In genomic region chr7:144194453-144194852, GRCh38 we compare ENCODE assay signal across 15 cellular contexts. TPM values are rescaled to one million over a fixed set of nuclear protein-coding genes. Genes with fewer than 3 reads are reported as not detected.
DNase-seq lines count a peak whose midpoint lies in the region; ATAC-seq and TF ChIP-seq lines count a peak whose summit lies in the region.
"Not testable (repeated sequence)": the region's sequence is repeated elsewhere in the genome, so short reads cannot be mapped to it uniquely, and the experiment has no call there.
"Had no signal": no experiment of that assay in that cellular context is flagged by ENCODE, and none has a peak within 500 bp of the region (broad histone marks: within the 10 kb centered on the region; RNA-seq: fewer than 3 reads in every experiment).

No MANE protein-coding gene starts in this region.

- H3K4me3 ChIP-seq in A673 (ENCODE audit: low read depth, low read length, poor library complexity, severe bottlenecking); PC-3 (ENCODE audit: low read length); mucosa of descending colon: not testable (repeated sequence)

- H3K4me3 Mint-ChIP-seq in Calu3 (ENCODE audit: low read depth, unreplicated experiment); MCF 10A (ENCODE audit: unreplicated experiment): not testable (repeated sequence)

- TF ChIP-seq CTCF in A673 (conservative IDR thresholded peaks at IDR 0.05; ENCODE audit: low read depth, low read length); Calu3 (IDR thresholded peaks at IDR 0.05; ENCODE audit: unreplicated experiment); PC-3 (conservative IDR thresholded peaks at IDR 0.05; ENCODE audit: low read depth, low read length); MCF 10A (IDR thresholded peaks at IDR 0.05; ENCODE audit: unreplicated experiment); foreskin keratinocyte (conservative IDR thresholded peaks at IDR 0.05); mucosa of descending colon (IDR thresholded peaks at IDR 0.05): not testable (repeated sequence)

- not testable (repeated sequence) for H3K9me3 ChIP-seq in A673 (ENCODE audit: low read depth, low read length, poor library complexity, severe bottlenecking); PC-3 (ENCODE audit: low read length); mucosa of descending colon

- not testable (repeated sequence) for ATAC-seq in PC-3
- ATAC-seq in foreskin keratinocyte: peak; percentile 13
- ATAC-seq in left colon: peak; percentile 74
- ATAC-seq in mucosa of descending colon: peak; percentile 66

- not testable (repeated sequence) for H3K9ac ChIP-seq in PC-3 (ENCODE audit: low read length)

- H3K27ac ChIP-seq in A673 (ENCODE audit: low read depth, low read length, poor library complexity, severe bottlenecking); PC-3 (ENCODE audit: low read length); foreskin keratinocyte: not testable (repeated sequence)

- H4K20me1 ChIP-seq in PC-3 (ENCODE audit: low read length): not testable (repeated sequence)

- H3K4me1 Mint-ChIP-seq in Calu3 (ENCODE audit: low read depth, unreplicated experiment); MCF 10A (ENCODE audit: insufficient read depth, unreplicated experiment): not testable (repeated sequence)

- CTCF ChIA-PET in A673 (lab: Charles Lee); Calu3 (lab: Charles Lee); PC-3 (lab: Charles Lee); MCF 10A (lab: Yijun Ruan, JAX): not testable (repeated sequence)

- POLR2A ChIA-PET in A673 (lab: Charles Lee; ENCODE audit: low non-redundant PET); PC-3 (lab: Charles Lee; ENCODE audit: unreplicated experiment); MCF 10A (lab: Yijun Ruan, JAX): not testable (repeated sequence)

- not testable (repeated sequence) for H3K79me2 ChIP-seq in PC-3 (ENCODE audit: low read length)

- H3F3A ChIP-seq in PC-3 (ENCODE audit: low read length, unreplicated experiment): not testable (repeated sequence)

- H2AFZ ChIP-seq in PC-3 (ENCODE audit: low read length): not testable (repeated sequence)

- H3K4me1 ChIP-seq in A673 (ENCODE audit: insufficient read depth, low read length, poor library complexity, severe bottlenecking); PC-3 (ENCODE audit: insufficient read depth, low read length); foreskin keratinocyte; mucosa of descending colon (ENCODE audit: low read depth): not testable (repeated sequence)

- H3K27me3 ChIP-seq in A673 (replicated peaks; ENCODE audit: insufficient read depth, low read depth, low read length, poor library complexity); PC-3 (ENCODE audit: low read length); foreskin keratinocyte: not testable (repeated sequence)

- not testable (repeated sequence) for H3K36me3 Mint-ChIP-seq in Calu3 (ENCODE audit: insufficient read depth, unreplicated experiment); MCF 10A (ENCODE audit: insufficient read depth, unreplicated experiment)

- intact Hi-C loops in A673 (cut with micrococcal nuclease; ENCODE audit: unreplicated experiment); Calu3 (cut with micrococcal nuclease; ENCODE audit: unreplicated experiment); PC-3 (cut with micrococcal nuclease); MCF 10A (cut with micrococcal nuclease); left colon (cut with DNase I, micrococcal nuclease); mucosa of descending colon (cut with DNase I, micrococcal nuclease): not testable (repeated sequence)

- H3K4me2 ChIP-seq in PC-3 (ENCODE audit: low read length): not testable (repeated sequence)

- not testable (repeated sequence) for H3K36me3 ChIP-seq in A673 (ENCODE audit: insufficient read depth, low read length, poor library complexity, severe bottlenecking); PC-3 (ENCODE audit: low read depth, low read length); mucosa of descending colon (ENCODE audit: low read depth)

- H3K27me3 Mint-ChIP-seq in Calu3 (ENCODE audit: unreplicated experiment); MCF 10A (ENCODE audit: insufficient read depth, unreplicated experiment): not testable (repeated sequence)

- H3K9me3 Mint-ChIP-seq in Calu3 (ENCODE audit: low read depth, unreplicated experiment); MCF 10A (ENCODE audit: unreplicated experiment): not testable (repeated sequence)

- not testable (repeated sequence) for H3K27ac Mint-ChIP-seq in Calu3 (ENCODE audit: unreplicated experiment); MCF 10A (ENCODE audit: low read depth, unreplicated experiment)

- DNase-seq in A673 (ENCODE audit: low spot score); Calu3; PC-3; MCF 10A (ENCODE audit: unreplicated experiment); foreskin keratinocyte; left colon; mucosa of descending colon: not testable (repeated sequence)

- H3K9me2 ChIP-seq in PC-3 (replicated peaks; ENCODE audit: low read length): not testable (repeated sequence)

- TSS peak; percentile 59 for BruUV-seq in A673 (replicated peaks; lab: Mats Ljungman, UMichigan)
- TSS peak; percentile 75 for BruUV-seq in Calu3 (replicated peaks; lab: Mats Ljungman, UMichigan)
- TSS peak; percentile 53 for BruUV-seq in PC-3 (replicated peaks; lab: Mats Ljungman, UMichigan)
- TSS peak; percentile 59 for BruUV-seq in MCF 10A (replicated peaks; lab: Mats Ljungman, UMichigan)

RNA-seq across cellular contexts. Expression of gene ARHGEF35, which starts 1.2 kb away (rescaled TPM):
- total RNA-seq in A673 (2021): 3.5 and 4.6 TPM in 2 replicates
- 11.8 and 13.7 TPM in 2 replicates for total RNA-seq in Calu3 (2022)
- 10.8 TPM in 2 replicates for total RNA-seq in PC-3 (2014; rRNA removed)
- total RNA-seq in MCF 10A (2022): 0.93 TPM in 1 of 2 replicates, not detected in the other
- total RNA-seq in foreskin keratinocyte: 13.7 and 29.0 TPM in 2 replicates
- 10.9 and 22.4 TPM in 2 replicates for polyA plus RNA-seq in foreskin keratinocyte
- 10 to 100 TPM; 39.9 to 62.4 TPM for total RNA-seq in left colon
- total RNA-seq in mucosa of descending colon: 10 to 100 TPM in 2 of 3 donors, under 1 TPM in 1; 0.51 to 62.2 (median 41.7) TPM
- total RNA-seq: A172, G401 had no signal

RNA-seq across cellular contexts. Expression of gene CTAGE4, which starts 11.2 kb away (rescaled TPM):
- total RNA-seq in A673 (2021): not detected in 2 replicates
- 20.0 and 20.7 TPM in 2 replicates for total RNA-seq in Calu3 (2022)
- 1.4 and 1.6 TPM in 2 replicates for total RNA-seq in PC-3 (2014; rRNA removed)
- 23.2 and 26.0 TPM in 2 replicates for total RNA-seq in MCF 10A (2022)
- 1.4 and 7.2 TPM in 2 replicates for total RNA-seq in foreskin keratinocyte
- 0.10 and 4.8 TPM in 2 replicates for polyA plus RNA-seq in foreskin keratinocyte
- total RNA-seq in left colon: 10 to 100 TPM in 1 of 2 donors, 1 to 10 TPM in 1; 5.1 to 15.2 TPM
- 1 to 10 TPM; 7.3 to 9.5 (median 8.6) TPM for total RNA-seq in mucosa of descending colon
- total RNA-seq: A172, Caco-2, G401 had no signal
- polyA plus RNA-seq: AG04450, CD14-positive monocyte had no signal

RNA-seq across cellular contexts. Expression of gene OR2A42, which starts 45.0 kb away (rescaled TPM):
- 0.21 and 0.37 TPM in 2 replicates for total RNA-seq in A673 (2021)
- total RNA-seq in Calu3 (2022): not detected in 2 replicates
- 0.40 TPM in 1 of 2 replicates, not detected in the other for total RNA-seq in PC-3 (2014; rRNA removed)
- not detected in 2 replicates for total RNA-seq in MCF 10A (2022)
- total RNA-seq in foreskin keratinocyte: not detected in 2 replicates
- polyA plus RNA-seq in foreskin keratinocyte: not detected in 2 replicates
- total RNA-seq in left colon: not detected
- total RNA-seq in mucosa of descending colon: under 1 TPM in 1 of 3 donors, not detected in 2; 0.32 TPM
- total RNA-seq: A172; Caco-2; CD4-positive, alpha-beta memory T cell; Daoy; G401 had no signal
- polyA plus RNA-seq: A549; AG04450; CD14-positive monocyte; CD4-positive, alpha-beta memory T cell had no signal
